In the genomic region with DNA sequence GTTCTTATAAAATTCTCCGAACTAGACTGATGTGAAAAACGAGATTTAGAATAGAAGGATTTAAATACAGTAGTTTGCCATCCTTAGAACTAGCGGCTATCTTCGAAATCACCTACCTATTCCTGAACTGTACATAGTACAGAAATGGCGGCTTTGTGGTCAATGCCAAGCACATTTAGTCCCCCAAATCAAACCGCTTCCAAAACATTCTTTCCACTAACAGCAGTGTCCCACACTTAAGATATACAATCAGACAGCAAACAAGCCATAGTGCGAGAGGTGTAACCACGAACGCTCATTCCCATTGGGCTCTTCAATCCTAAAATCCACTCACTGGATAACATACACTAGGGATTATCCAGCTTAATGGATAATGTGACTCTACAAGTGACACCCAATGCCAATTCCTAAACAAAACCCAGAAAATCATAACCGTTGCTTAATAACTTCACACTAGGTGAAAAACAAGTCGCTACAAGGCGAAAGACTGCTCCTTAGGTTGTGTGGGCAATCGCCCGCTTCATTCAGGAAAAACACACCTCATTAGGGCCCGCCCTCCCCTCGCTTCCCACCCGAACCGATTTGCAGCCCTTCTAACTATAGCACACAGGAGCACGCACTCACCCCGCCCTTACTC, we compare ENCODE assay signal across 8 cellular contexts. TPM values are rescaled to one million over a fixed set of nuclear protein-coding genes. Genes with fewer than 3 reads are reported as not detected.
A peak's percentile ranks its signal among the peaks of the same experiment; 100 is the strongest.
DNase-seq lines count a peak whose midpoint lies in the region; ATAC-seq and TF ChIP-seq lines count a peak whose summit lies in the region.

No MANE protein-coding gene starts in this region.

- peaks cover 49% of the 10 kb centered on the region for H4K20me1 ChIP-seq in PC-9 (ENCODE audit: insufficient read depth)

- no peak for ATAC-seq in left lobe of liver
- ATAC-seq in GM19455 (IDR thresholded peaks at IDR 0.05; ENCODE audit: unreplicated experiment), result no peak

- TF ChIP-seq CTCF in PC-9 (conservative IDR thresholded peaks at IDR 0.05) (no peak), coronary artery (IDR thresholded peaks at IDR 0.05) (no peak)

- DNase-seq in activated gamma-delta T cell (lab: John Stamatoyannopoulos, UW) (peak; percentile 22), activated gamma-delta T cell treated with Interleukin-2 at 50 U/mL for 16 hours (no peak), PC-9 (peak in 1 of 2 experiments; percentile 88), coronary artery (ENCODE audit: low spot score) (peak; percentile 94), left lobe of liver (ENCODE audit: low spot score) (no peak), COLO829 (ENCODE audit: low spot score) (no peak)

- H2AFZ ChIP-seq in PC-9, result peak overlapping the region; percentile 77

- no TSS peak for BruUV-seq in PC-9 (replicated peaks; lab: Mats Ljungman, UMichigan)

- peaks cover 68% of the 10 kb centered on the region for H3K79me2 ChIP-seq in PC-9 (ENCODE audit: low read depth)

- H3K4me1 ChIP-seq in PC-9 (replicated peaks; ENCODE audit: insufficient read depth) (peaks cover 34% of the 10 kb centered on the region), mesodermal cell (ENCODE audit: control insufficient read depth, insufficient read depth, low read length, poor library complexity, severe bottlenecking) (no peaks in the 10 kb centered on the region)

- no peaks in the 10 kb centered on the region for H3K27me3 ChIP-seq in PC-9 (ENCODE audit: insufficient read depth, low read depth)

- intact Hi-C loops in PC-9 (cut with micrococcal nuclease; ENCODE audit: unreplicated experiment), result loop anchor here (10.0 kb wide), 1 partner anchor 349 kb away; the partner anchor contains the start of gene CCT4

- H3K4me2 ChIP-seq in PC-9, result peak overlapping the region; percentile 92

- peaks cover 18% of the 10 kb centered on the region for H3F3A ChIP-seq in PC-9 (ENCODE audit: insufficient read depth, low read depth)

- POLR2A ChIA-PET in PC-9 (lab: Charles Lee; ENCODE audit: unreplicated experiment), result interaction anchor here (0.6 kb wide), 2 partner anchors 9 to 132 kb away, joined by 3 to 6 read pairs; no protein-coding TSS in a partner anchor

- CTCF ChIA-PET in PC-9 (lab: Charles Lee), result no interaction called here

- no peaks in the 10 kb centered on the region for H3K9me2 ChIP-seq in PC-9 (ENCODE audit: insufficient read depth)

- H3K4me3 ChIP-seq in PC-9, result peak overlapping the region; percentile 94
- H3K4me3 ChIP-seq in coronary artery, result peak overlapping the region; percentile 87
- peak overlapping the region; percentile 84 for H3K4me3 ChIP-seq in mesodermal cell (ENCODE audit: extremely low read depth, insufficient read depth, low read length, poor library complexity, severe bottlenecking)

- H3K27ac ChIP-seq in PC-9, result peak overlapping the region; percentile 88
- peak overlapping the region; percentile 96 to 99 for H3K27ac ChIP-seq in coronary artery
- peak overlapping the region; percentile 99 for H3K27ac ChIP-seq in mesodermal cell (ENCODE audit: low read depth, low read length, severe bottlenecking)

- 1% methylated on average over 13 to 17 of the region's 20 CpGs for WGBS in mesodermal cell (ENCODE audit: insufficient coverage in 2 of 2), 2 experiments

- H3K9me3 ChIP-seq in PC-9 (ENCODE audit: insufficient read depth, low read depth) (no peaks in the 10 kb centered on the region), mesodermal cell (ENCODE audit: control insufficient read depth, low read length) (no peaks in the 10 kb centered on the region)

- H3K36me3 ChIP-seq in PC-9 (ENCODE audit: low read depth), result peaks cover 33% of the 10 kb centered on the region
- peaks cover 25% of the 10 kb centered on the region for H3K36me3 ChIP-seq in mesodermal cell (ENCODE audit: control insufficient read depth, insufficient read depth, low read length)

RNA-seq across cellular contexts. Expression of gene XPO1, which starts 2.0 kb away (rescaled TPM):
- total RNA-seq in PC-9 (2021) (228 and 236 TPM in 2 replicates), left lobe of liver (34.0 TPM)
- 165 TPM for polyA plus RNA-seq in mesodermal cell (2013, experiment 1 of 2)
- 188 TPM for polyA plus RNA-seq in mesodermal cell (2013, experiment 2 of 2)

Comparison
In these comparisons a context has a peak if more than half of its experiments do, and no peak if none do; other contexts are left out.
1. DNase-seq: peak in activated gamma-delta T cell (single experiment) and coronary artery (single experiment); none in activated gamma-delta T cell treated with Interleukin-2 at 50 U/mL for 16 hours (single experiment), left lobe of liver (single experiment) and COLO829 (single experiment).
2. Peak in every context shown above with its lines, with median percentiles within 50 percentile points of each other: H3K27ac ChIP-seq and H3K4me3 ChIP-seq.